18 cellular contexts compared by ENCODE assay signal in genomic region chr7:104127204-104127603, GRCh38.
"Had no signal": no experiment of that assay in that cellular context is flagged by ENCODE, and none has a peak within 500 bp of the region (broad histone marks: within the 10 kb centered on the region; RNA-seq: fewer than 3 reads in every experiment).

No MANE protein-coding gene starts in this region.

- H3K4me3 Mint-ChIP-seq: activated CD8-positive, alpha-beta T cell treated with anti-CD3 and anti-CD28 coated beads for 36 hours; activated naive CD4-positive, alpha-beta T cell treated with anti-CD3 and anti-CD28 coated beads, Interleukin-2, amount 50 U/mL, for 24 hours; activated T-cell treated with anti-CD3 and anti-CD28 coated beads, Interleukin-2, amount 50 U/mL, for 4 hours; naive thymus-derived CD4-positive, alpha-beta T cell; stimulated activated naive CD8-positive, alpha-beta T cell treated with anti-CD3 and anti-CD28 coated beads, Interleukin-15, amount 100 ng/mL, for 72 hours; type B pancreatic cell; WTC11 had no signal

- H3K27ac Mint-ChIP-seq: activated CD8-positive, alpha-beta T cell treated with anti-CD3 and anti-CD28 coated beads for 36 hours; activated naive CD4-positive, alpha-beta T cell treated with anti-CD3 and anti-CD28 coated beads, Interleukin-2, amount 50 U/mL, for 24 hours; naive thymus-derived CD4-positive, alpha-beta T cell; stimulated activated naive CD8-positive, alpha-beta T cell treated with anti-CD3 and anti-CD28 coated beads, Interleukin-15, amount 100 ng/mL, for 72 hours; type B pancreatic cell; WTC11 had no signal

- DNase-seq: activated CD4-positive, alpha-beta T cell treated with anti-CD3 and anti-CD28 coated beads for 48 hours; activated CD8-positive, alpha-beta T cell treated with anti-CD3 and anti-CD28 coated beads for 36 hours; activated effector memory CD4-positive, alpha-beta T cell treated with anti-CD3 and anti-CD28 coated beads, Interleukin-2, amount 50 U/mL, for 16 hours; activated T-cell treated with anti-CD3 and anti-CD28 coated beads, Interleukin-2, amount 50 U/mL, for 4 hours; colonic mucosa; hypothalamus; kidney; left ventricle myocardium inferior; mucosa of descending colon; naive thymus-derived CD4-positive, alpha-beta T cell; pancreas; sigmoid colon; stimulated activated CD4-positive, alpha-beta T cell treated with anti-CD3 and anti-CD28 coated beads, Interleukin-1b, Interleukin-23, amount 100 ng/mL, for 48 hours; stimulated activated naive CD8-positive, alpha-beta T cell treated with anti-CD3 and anti-CD28 coated beads, Interleukin-15, amount 100 ng/mL, for 72 hours had no signal

- ATAC-seq: activated CD8-positive, alpha-beta T cell treated with anti-CD3 and anti-CD28 coated beads for 36 hours; activated T-cell treated with anti-CD3 and anti-CD28 coated beads, Interleukin-2, amount 50 U/mL, for 4 hours; esophagus mucosa; mucosa of descending colon; naive thymus-derived CD4-positive, alpha-beta T cell; pancreas; stimulated activated naive CD8-positive, alpha-beta T cell treated with anti-CD3 and anti-CD28 coated beads, Interleukin-15, amount 100 ng/mL, for 72 hours had no signal

- H3K4me1 ChIP-seq: colonic mucosa, left ventricle myocardium inferior, pancreas, sigmoid colon had no signal

- H3K27me3 Mint-ChIP-seq: activated CD8-positive, alpha-beta T cell treated with anti-CD3 and anti-CD28 coated beads for 36 hours; activated naive CD4-positive, alpha-beta T cell treated with anti-CD3 and anti-CD28 coated beads, Interleukin-2, amount 50 U/mL, for 24 hours; naive thymus-derived CD4-positive, alpha-beta T cell; stimulated activated naive CD8-positive, alpha-beta T cell treated with anti-CD3 and anti-CD28 coated beads, Interleukin-15, amount 100 ng/mL, for 72 hours; type B pancreatic cell had no signal

- H3K36me3 ChIP-seq: colonic mucosa had no signal

- H3K27ac ChIP-seq: colonic mucosa, left ventricle myocardium inferior, pancreas, sigmoid colon had no signal

- H3K9me3 Mint-ChIP-seq: activated CD8-positive, alpha-beta T cell treated with anti-CD3 and anti-CD28 coated beads for 36 hours; activated naive CD4-positive, alpha-beta T cell treated with anti-CD3 and anti-CD28 coated beads, Interleukin-2, amount 50 U/mL, for 24 hours; activated T-cell treated with anti-CD3 and anti-CD28 coated beads, Interleukin-2, amount 50 U/mL, for 4 hours; type B pancreatic cell had no signal

- H3K4me3 ChIP-seq: colonic mucosa, left ventricle myocardium inferior, mucosa of descending colon, pancreas, sigmoid colon had no signal

- H3K27me3 ChIP-seq: colonic mucosa, pancreas, sigmoid colon had no signal

- H3K4me1 Mint-ChIP-seq: activated naive CD4-positive, alpha-beta T cell treated with anti-CD3 and anti-CD28 coated beads, Interleukin-2, amount 50 U/mL, for 24 hours; naive thymus-derived CD4-positive, alpha-beta T cell; stimulated activated naive CD8-positive, alpha-beta T cell treated with anti-CD3 and anti-CD28 coated beads, Interleukin-15, amount 100 ng/mL, for 72 hours had no signal

- H3K9me3 ChIP-seq: colonic mucosa, left ventricle myocardium inferior, mucosa of descending colon, pancreas, sigmoid colon had no signal
